8 cellular contexts compared by ENCODE assay signal in genomic region chr17:63774982-63775290, GRCh38. TPM values are rescaled to one million over a fixed set of nuclear protein-coding genes. Genes with fewer than 3 reads are reported as not detected.
DNase-seq lines count a peak whose midpoint lies in the region; ATAC-seq and TF ChIP-seq lines count a peak whose summit lies in the region.

No MANE protein-coding gene starts in this region.

- peak overlapping the region; percentile 97 for H3K4me3 Mint-ChIP-seq in activated CD8-positive, alpha-beta memory T cell treated with anti-CD3 and anti-CD28 coated beads, Interleukin-2, amount 10 ng/mL, durations not matched to agents 7 days and 5 days
- peak overlapping the region; percentile 96 for H3K4me3 Mint-ChIP-seq in T-helper 2 cell treated with Interferon-gamma antibody and Interleukin-4, amounts not matched to agents 5 μg/mL and 100 μg/mL, for 36 hours

- TF ChIP-seq CTCF in gastroesophageal sphincter (IDR thresholded peaks at IDR 0.05): no peak

- no peaks in the 10 kb centered on the region for H3K27me3 ChIP-seq in gastroesophageal sphincter
- no peaks in the 10 kb centered on the region for H3K27me3 ChIP-seq in skeletal muscle tissue (ENCODE audit: control insufficient read depth in 3 of 3, insufficient read depth in 3 of 3, low read length in 3 of 3)

- peaks cover 53% of the 10 kb centered on the region for H3K4me1 Mint-ChIP-seq in activated CD8-positive, alpha-beta memory T cell treated with anti-CD3 and anti-CD28 coated beads, Interleukin-2, amount 10 ng/mL, durations not matched to agents 7 days and 5 days
- peaks cover 41% of the 10 kb centered on the region for H3K4me1 Mint-ChIP-seq in T-helper 2 cell treated with Interferon-gamma antibody and Interleukin-4, amounts not matched to agents 5 μg/mL and 100 μg/mL, for 36 hours (ENCODE audit: low read depth)

- no peaks in the 10 kb centered on the region for H3K27me3 Mint-ChIP-seq in activated CD8-positive, alpha-beta memory T cell treated with anti-CD3 and anti-CD28 coated beads, Interleukin-2, amount 10 ng/mL, durations not matched to agents 7 days and 5 days
- no peaks in the 10 kb centered on the region for H3K27me3 Mint-ChIP-seq in T-helper 2 cell treated with Interferon-gamma antibody and Interleukin-4, amounts not matched to agents 5 μg/mL and 100 μg/mL, for 36 hours (ENCODE audit: low read depth)

- H3K36me3 ChIP-seq in gastroesophageal sphincter (peaks cover 0 to 18% of the 10 kb centered on the region in 2 donors), skeletal muscle tissue (ENCODE audit: control insufficient read depth in 3 of 3, insufficient read depth in 3 of 3, low read length in 3 of 3) (peaks cover 0 to 7% (median 5%) of the 10 kb centered on the region in 3 donors)

- H3K4me1 ChIP-seq in gastroesophageal sphincter (peaks cover 0 to 81% (median 6%) of the 10 kb centered on the region in 3 donors), skeletal muscle tissue (ENCODE audit: control insufficient read depth in 3 of 3, insufficient read depth in 3 of 3, low read length in 3 of 3) (peaks cover 22 to 36% (median 25%) of the 10 kb centered on the region in 3 donors)

- H3K9ac ChIP-seq in skeletal muscle tissue (ENCODE audit: low read depth in 1 of 3, low read length in 3 of 3): peak overlapping the region; percentile 97

- H3K4me3 ChIP-seq in gastroesophageal sphincter (peak overlapping the region; percentile 94 to 97), skeletal muscle tissue (ENCODE audit: low read length in 3 of 3) (peak overlapping the region; percentile 83 to 95 (median 92))

- H3K9me3 ChIP-seq in gastroesophageal sphincter (no peaks in the 10 kb centered on the region), skeletal muscle tissue (ENCODE audit: control insufficient read depth in 3 of 3, low read length in 3 of 3) (no peaks in the 10 kb centered on the region)

- CTCF ChIA-PET in activated CD8-positive, alpha-beta memory T cell treated with anti-CD3 and anti-CD28 coated beads, Interleukin-2, amount 10 ng/mL, durations not matched to agents 7 days and 5 days (lab: Charles Lee): interaction anchor here (0.7 to 4.2 kb wide), 12 partner anchors 9 to 77 kb away, joined by 3 to 23 read pairs (median 6); no protein-coding TSS in a partner anchor

- ATAC-seq in activated CD8-positive, alpha-beta memory T cell treated with anti-CD3 and anti-CD28 coated beads, Interleukin-2, amount 10 ng/mL, durations not matched to agents 7 days and 5 days: no peak
- no peak for ATAC-seq in gastroesophageal sphincter
- ATAC-seq in HG03520 (IDR thresholded peaks at IDR 0.05; ENCODE audit: unreplicated experiment): no peak
- ATAC-seq in GM21367 (IDR thresholded peaks at IDR 0.05; ENCODE audit: unreplicated experiment): no peak
- ATAC-seq in HG03045 (IDR thresholded peaks at IDR 0.05; ENCODE audit: unreplicated experiment): no peak

- DNase-seq in activated CD8-positive, alpha-beta memory T cell treated with anti-CD3 and anti-CD28 coated beads, Interleukin-2, amount 10 ng/mL, durations not matched to agents 7 days and 5 days: peak; percentile 45
- no peak for DNase-seq in activated CD8-positive, alpha-beta memory T cell treated with anti-CD3 and anti-CD28 coated beads, Interleukin-2, amount 50 U/mL, for 4 hours
- DNase-seq in T-helper 2 cell treated with Interferon-gamma antibody and Interleukin-4, amounts not matched to agents 5 μg/mL and 100 μg/mL, for 36 hours (ENCODE audit: low spot score): no peak

- H3K27ac ChIP-seq in gastroesophageal sphincter: peak overlapping the region; percentile 90 to 99 (median 97)
- H3K27ac ChIP-seq in skeletal muscle tissue (ENCODE audit: low read depth, low read length): peak overlapping the region; percentile 98

- peak overlapping the region; percentile 99 for H3K27ac Mint-ChIP-seq in activated CD8-positive, alpha-beta memory T cell treated with anti-CD3 and anti-CD28 coated beads, Interleukin-2, amount 10 ng/mL, durations not matched to agents 7 days and 5 days
- H3K27ac Mint-ChIP-seq in T-helper 2 cell treated with Interferon-gamma antibody and Interleukin-4, amounts not matched to agents 5 μg/mL and 100 μg/mL, for 36 hours: peak overlapping the region; percentile 97

- no peak for TF ChIP-seq EP300 in gastroesophageal sphincter (IDR thresholded peaks at IDR 0.05)

- WGBS in gastroesophageal sphincter (ENCODE audit: low coverage in 1 of 2), 2 donors: 0 to 3% methylated on average over 4 of the region's 4 CpGs

- no peaks in the 10 kb centered on the region for H3K9me3 Mint-ChIP-seq in activated CD8-positive, alpha-beta memory T cell treated with anti-CD3 and anti-CD28 coated beads, Interleukin-2, amount 10 ng/mL, durations not matched to agents 7 days and 5 days (ENCODE audit: low read depth)
- H3K9me3 Mint-ChIP-seq in T-helper 2 cell treated with Interferon-gamma antibody and Interleukin-4, amounts not matched to agents 5 μg/mL and 100 μg/mL, for 36 hours: no peaks in the 10 kb centered on the region

- TF ChIP-seq POLR2A in gastroesophageal sphincter (IDR thresholded peaks at IDR 0.05): no peak

- H3K36me3 Mint-ChIP-seq in activated CD8-positive, alpha-beta memory T cell treated with anti-CD3 and anti-CD28 coated beads, Interleukin-2, amount 10 ng/mL, durations not matched to agents 7 days and 5 days: peaks cover 39% of the 10 kb centered on the region
- H3K36me3 Mint-ChIP-seq in T-helper 2 cell treated with Interferon-gamma antibody and Interleukin-4, amounts not matched to agents 5 μg/mL and 100 μg/mL, for 36 hours (ENCODE audit: low read depth): peaks cover 47% of the 10 kb centered on the region

RNA-seq across cellular contexts. Expression of gene DDX42, which starts 1.0 kb away (rescaled TPM):
- total RNA-seq in activated CD8-positive, alpha-beta memory T cell treated with anti-CD3 and anti-CD28 coated beads, Interleukin-2, amount 10 ng/mL, durations not matched to agents 7 days and 5 days: 100 to 1,000 TPM; 121 to 123 TPM
- total RNA-seq in gastroesophageal sphincter (100 to 1,000 TPM in 2 of 4 donors, 10 to 100 TPM in 2; 66.6 to 126 (median 98.8) TPM), skeletal muscle tissue (69.9 TPM)

RNA-seq across cellular contexts. Expression of gene CCDC47, which starts 1.5 kb away (rescaled TPM):
- total RNA-seq in activated CD8-positive, alpha-beta memory T cell treated with anti-CD3 and anti-CD28 coated beads, Interleukin-2, amount 10 ng/mL, durations not matched to agents 7 days and 5 days: 10 to 100 TPM; 55.7 to 71.1 TPM
- total RNA-seq in gastroesophageal sphincter (10 to 100 TPM; 53.1 to 62.0 (median 58.9) TPM), skeletal muscle tissue (43.8 TPM)

RNA-seq across cellular contexts. Expression of gene STRADA, which starts 33.3 kb away (rescaled TPM):
- total RNA-seq in activated CD8-positive, alpha-beta memory T cell treated with anti-CD3 and anti-CD28 coated beads, Interleukin-2, amount 10 ng/mL, durations not matched to agents 7 days and 5 days: 10 to 100 TPM; 59.9 to 76.8 TPM
- total RNA-seq in gastroesophageal sphincter: 10 to 100 TPM; 14.4 to 39.1 (median 23.3) TPM
- 13.6 TPM for total RNA-seq in skeletal muscle tissue

RNA-seq across cellular contexts. Expression of gene PSMC5, which starts 52.3 kb away (rescaled TPM):
- 100 to 1,000 TPM; 157 to 195 TPM for total RNA-seq in activated CD8-positive, alpha-beta memory T cell treated with anti-CD3 and anti-CD28 coated beads, Interleukin-2, amount 10 ng/mL, durations not matched to agents 7 days and 5 days
- total RNA-seq in gastroesophageal sphincter: 100 to 1,000 TPM in 2 of 4 donors, 10 to 100 TPM in 2; 79.5 to 110 (median 95.7) TPM
- 41.2 TPM for total RNA-seq in skeletal muscle tissue

RNA-seq across cellular contexts. Expression of gene FTSJ3, which starts 52.5 kb away (rescaled TPM):
- total RNA-seq in activated CD8-positive, alpha-beta memory T cell treated with anti-CD3 and anti-CD28 coated beads, Interleukin-2, amount 10 ng/mL, durations not matched to agents 7 days and 5 days: 10 to 100 TPM; 58.9 to 71.7 TPM
- total RNA-seq in gastroesophageal sphincter: 10 to 100 TPM; 36.3 to 53.2 (median 51.7) TPM
- total RNA-seq in skeletal muscle tissue: 62.6 TPM
